Comparison of ENCODE assay signal across 8 cellular contexts in the genomic region with DNA sequence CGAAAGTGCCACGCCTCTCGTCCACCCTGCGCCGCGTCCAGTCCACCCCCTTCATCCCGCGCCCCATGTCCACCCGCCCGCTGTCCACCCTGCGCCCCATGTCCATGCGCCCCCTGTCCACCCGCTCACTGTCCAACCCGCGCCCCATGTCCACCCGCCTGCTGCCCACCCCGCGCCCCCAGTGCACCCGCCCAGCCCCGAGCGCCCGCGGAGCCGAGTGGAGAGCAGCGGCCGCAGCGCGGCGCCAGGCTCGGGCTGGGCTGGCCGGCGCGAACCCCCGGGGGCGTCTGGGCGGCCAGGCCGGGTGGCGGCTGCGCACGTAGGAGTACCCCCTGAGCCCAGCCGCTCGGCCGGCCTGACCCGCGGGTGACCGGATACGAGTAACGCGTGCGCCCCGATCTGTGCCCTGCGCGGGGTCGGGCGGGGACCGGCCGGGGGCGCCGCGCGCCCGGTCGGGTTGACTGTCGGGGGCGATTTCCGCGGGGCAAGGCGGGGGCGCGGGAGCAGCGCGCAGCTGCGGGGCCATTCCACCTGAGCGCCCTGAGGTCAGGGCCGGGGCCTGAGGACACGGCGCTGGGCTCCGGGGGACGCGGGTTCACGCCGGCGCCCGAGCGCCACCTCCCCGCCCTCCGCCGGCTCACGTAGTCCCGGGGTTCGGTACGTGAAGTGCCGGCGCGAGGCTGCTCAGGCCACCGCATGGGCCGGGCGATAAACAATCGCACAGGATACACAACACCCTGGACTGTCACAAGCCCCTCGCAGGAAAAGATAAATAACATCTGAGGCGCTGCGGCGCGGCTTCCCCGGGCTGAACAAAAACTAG. TPM values are rescaled to one million over a fixed set of nuclear protein-coding genes. Genes with fewer than 3 reads are reported as not detected.
A peak's percentile ranks its signal among the peaks of the same experiment; 100 is the strongest.
DNase-seq lines count a peak whose midpoint lies in the region; ATAC-seq and TF ChIP-seq lines count a peak whose summit lies in the region.

No MANE protein-coding gene starts in this region.

- no peak for ATAC-seq in thoracic aorta (ENCODE audit: insufficient number of reproducible peaks, low FRiP score, low read depth)
- ATAC-seq in HG03045 (IDR thresholded peaks at IDR 0.05; ENCODE audit: unreplicated experiment) = no peak
- no peak for ATAC-seq in HG03520 (IDR thresholded peaks at IDR 0.05; ENCODE audit: unreplicated experiment)

- CTCF ChIA-PET in HEK293 (lab: Yijun Ruan, JAX) = no interaction called here
- CTCF ChIA-PET in mammary epithelial cell (lab: Charles Lee; ENCODE audit: low non-redundant PET) = no interaction called here

- H3K36me3 ChIP-seq in HEK293 (ENCODE audit: control insufficient read depth in 2 of 2, insufficient read depth in 1 of 2, low read length in 2 of 2) = no peaks in the 10 kb centered on the region
- no peaks in the 10 kb centered on the region for H3K36me3 ChIP-seq in mammary epithelial cell (ENCODE audit: insufficient read depth, low read length)
- H3K36me3 ChIP-seq in liver (ENCODE audit: control insufficient read depth in 4 of 4, insufficient read depth in 3 of 4, low read depth in 1 of 4, low read length in 3 of 4) = no peaks in the 10 kb centered on the region
- H3K36me3 ChIP-seq in thoracic aorta = no peaks in the 10 kb centered on the region

- H3K4me2 ChIP-seq in mammary epithelial cell (ENCODE audit: insufficient read depth, low read depth, low read length) = peak overlapping the region; percentile 35

- H3K4me1 ChIP-seq in HEK293 (ENCODE audit: control insufficient read depth, insufficient read depth, low read length) (no peaks in the 10 kb centered on the region), mammary epithelial cell (ENCODE audit: insufficient read depth, low read length) (no peaks in the 10 kb centered on the region), liver (ENCODE audit: control insufficient read depth in 4 of 4, insufficient read depth in 4 of 4, low read length in 3 of 4) (peaks cover 6 to 22% (median 15%) of the 10 kb centered on the region in 4 donors), thoracic aorta (ENCODE audit: control insufficient read depth in 1 of 2, low read depth in 2 of 2) (peaks cover 7 to 25% of the 10 kb centered on the region in 2 donors)

- DNase-seq in AG08395 (ENCODE audit: low spot score) = peak; percentile 17
- DNase-seq in mammary epithelial cell = no peak
- DNase-seq in thoracic aorta (ENCODE audit: low spot score) = no peak
- DNase-seq in NCI-H1694 treated with DMSO at 0.1 percent for 48 hours (lab: John Stamatoyannopoulos, UW) = no peak

- dilution Hi-C loops in mammary epithelial cell (cut with HindIII; ENCODE audit: low sequenced_read_pairs) = loop anchor here (5.0 kb wide), 1 partner anchor 80 kb away; no protein-coding TSS in a partner anchor

- intact Hi-C loops in mammary epithelial cell (cut with micrococcal nuclease) = no loop called here

- no peaks in the 10 kb centered on the region for H4K20me1 ChIP-seq in mammary epithelial cell (ENCODE audit: insufficient read depth, low read length)

- 0% methylated on average over 2 of the region's 105 CpGs for WGBS in mammary epithelial cell (ENCODE audit: low coverage, missing lambda C conversion rate)
- WGBS in liver = 2% methylated on average over 105 of the region's 105 CpGs

- no peaks in the 10 kb centered on the region for H3K79me2 ChIP-seq in mammary epithelial cell (ENCODE audit: insufficient read depth, low read length)

- POLR2A ChIA-PET in HEK293 (lab: Yijun Ruan, JAX) = no interaction called here

- peak overlapping the region; percentile 3 for H2AFZ ChIP-seq in mammary epithelial cell (ENCODE audit: low read depth, low read length)

- peak overlapping the region; percentile 18 for H3K4me3 ChIP-seq in HEK293 (ENCODE audit: low read depth, low read length)
- no peak overlapping the region for H3K4me3 ChIP-seq in mammary epithelial cell (replicated peaks in 1 of 3; ENCODE audit: insufficient read depth in 1 of 3, low read depth in 2 of 3, low read length in 3 of 3)
- H3K4me3 ChIP-seq in liver (ENCODE audit: low read depth in 1 of 3, low read length in 3 of 3) = peak overlapping the region in 2 of 3 donors; percentile 13 to 47
- H3K4me3 ChIP-seq in thoracic aorta = peak overlapping the region; percentile 69

- H3K27ac ChIP-seq in HEK293 (ENCODE audit: extremely low read depth, low read depth, low read length) (no peak overlapping the region), mammary epithelial cell (ENCODE audit: insufficient read depth, low read depth, low read length) (no peak overlapping the region), liver (ENCODE audit: low read depth in 1 of 2, low read length in 2 of 2) (peak overlapping the region in 1 of 2 donors; percentile 44), thoracic aorta (no peak overlapping the region)

- H3K9ac ChIP-seq in mammary epithelial cell (ENCODE audit: insufficient read depth, low read length) = no peak overlapping the region
- no peak overlapping the region for H3K9ac ChIP-seq in liver (ENCODE audit: low read depth in 1 of 2, low read length in 2 of 2)

- TF ChIP-seq RAD21 in liver (IDR thresholded peaks at IDR 0.05) = peak in 1 of 2 donors; percentile 18

- no peaks in the 10 kb centered on the region for H3K9me3 ChIP-seq in HEK293 (ENCODE audit: control insufficient read depth, insufficient read depth, low read depth, low read length)
- no peaks in the 10 kb centered on the region for H3K9me3 ChIP-seq in mammary epithelial cell (replicated peaks; ENCODE audit: insufficient read depth, low read length)
- no peaks in the 10 kb centered on the region for H3K9me3 ChIP-seq in liver (ENCODE audit: control insufficient read depth in 4 of 4, low read length in 3 of 4)
- no peaks in the 10 kb centered on the region for H3K9me3 ChIP-seq in thoracic aorta

- BruUV-seq in mammary epithelial cell (replicated peaks; lab: Mats Ljungman, UMichigan) = no TSS peak

- TF ChIP-seq CTCF in HEK293 (tag by site-specific recombination; IDR thresholded peaks at IDR 0.05) (no peak), mammary epithelial cell (conservative IDR thresholded peaks at IDR 0.05 in 1 of 2, IDR thresholded peaks at IDR 0.05 in 1 of 2; ENCODE audit: extremely low read depth in 1 of 2, insufficient read depth in 1 of 2, low read depth in 1 of 2, low read length in 2 of 2) (no peak), liver (IDR thresholded peaks at IDR 0.05; ENCODE audit: low read depth, low read length, missing input control) (no peak), thoracic aorta (IDR thresholded peaks at IDR 0.05) (no peak)

- in situ Hi-C loops in mammary epithelial cell (cut with MboI; ENCODE audit: low sequenced_read_pairs in 2 of 2) = no loop called here

- peaks cover 36% of the 10 kb centered on the region for H3K27me3 ChIP-seq in mammary epithelial cell (ENCODE audit: insufficient read depth, low read length)
- peaks cover 0 to 22% (median 6%) of the 10 kb centered on the region in 4 donors for H3K27me3 ChIP-seq in liver (ENCODE audit: control insufficient read depth in 4 of 4, insufficient read depth in 4 of 4, low read length in 3 of 4)
- H3K27me3 ChIP-seq in thoracic aorta (replicated peaks; ENCODE audit: insufficient read depth) = no peaks in the 10 kb centered on the region

TF ChIP-seq in HEK293, 187 proteins besides CTCF, POLR2A, EP300 and RAD21 (continues in another document):
- TF ChIP-seq, protein P1, sequence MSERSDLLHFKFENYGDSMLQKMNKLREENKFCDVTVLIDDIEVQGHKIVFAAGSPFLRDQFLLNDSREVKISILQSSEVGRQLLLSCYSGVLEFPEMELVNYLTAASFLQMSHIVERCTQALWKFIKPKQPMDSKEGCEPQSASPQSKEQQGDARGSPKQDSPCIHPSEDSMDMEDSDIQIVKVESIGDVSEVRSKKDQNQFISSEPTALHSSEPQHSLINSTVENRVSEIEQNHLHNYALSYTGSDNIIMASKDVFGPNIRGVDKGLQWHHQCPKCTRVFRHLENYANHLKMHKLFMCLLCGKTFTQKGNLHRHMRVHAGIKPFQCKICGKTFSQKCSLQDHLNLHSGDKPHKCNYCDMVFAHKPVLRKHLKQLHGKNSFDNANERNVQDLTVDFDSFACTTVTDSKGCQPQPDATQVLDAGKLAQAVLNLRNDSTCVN (tag by site-specific recombination; optimal IDR thresholded peaks at IDR 0.05) = peak; percentile 37
- TF ChIP-seq, protein P2, sequence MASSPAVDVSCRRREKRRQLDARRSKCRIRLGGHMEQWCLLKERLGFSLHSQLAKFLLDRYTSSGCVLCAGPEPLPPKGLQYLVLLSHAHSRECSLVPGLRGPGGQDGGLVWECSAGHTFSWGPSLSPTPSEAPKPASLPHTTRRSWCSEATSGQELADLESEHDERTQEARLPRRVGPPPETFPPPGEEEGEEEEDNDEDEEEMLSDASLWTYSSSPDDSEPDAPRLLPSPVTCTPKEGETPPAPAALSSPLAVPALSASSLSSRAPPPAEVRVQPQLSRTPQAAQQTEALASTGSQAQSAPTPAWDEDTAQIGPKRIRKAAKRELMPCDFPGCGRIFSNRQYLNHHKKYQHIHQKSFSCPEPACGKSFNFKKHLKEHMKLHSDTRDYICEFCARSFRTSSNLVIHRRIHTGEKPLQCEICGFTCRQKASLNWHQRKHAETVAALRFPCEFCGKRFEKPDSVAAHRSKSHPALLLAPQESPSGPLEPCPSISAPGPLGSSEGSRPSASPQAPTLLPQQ (tag by site-specific recombination; IDR thresholded peaks at IDR 0.05) = no peak

TF ChIP-seq in liver, 16 proteins besides CTCF, POLR2A, EP300 and RAD21:
- TF ChIP-seq SP1 (IDR thresholded peaks at IDR 0.05) (peak; percentile 13), TAF1 (conservative IDR thresholded peaks at IDR 0.05) (no peak), NR2F2 (IDR thresholded peaks at IDR 0.05) (peak; percentile 51)

RNA-seq across cellular contexts. Expression of gene FLT1, which starts 37.5 kb away (rescaled TPM):
- not detected for total RNA-seq in mammary epithelial cell
- polyA plus RNA-seq in mammary epithelial cell = not detected
- not detected for polyA minus RNA-seq in mammary epithelial cell
- total RNA-seq in liver = 10 to 100 TPM; 11.4 to 19.7 TPM
- 1 to 10 TPM; 4.1 to 7.1 TPM for polyA plus RNA-seq in liver
- total RNA-seq in thoracic aorta = 10 to 100 TPM; 12.3 to 44.6 TPM

Comparison
In these comparisons a context has a peak if more than half of its experiments do, and no peak if none do; other contexts are left out.
1. H3K4me3 ChIP-seq: peak in HEK293 (single experiment), liver (2 of 3) and thoracic aorta (single experiment); none in mammary epithelial cell (0 of 3).
2. RNA of gene FLT1, which starts 37.5 kb away (total RNA-seq): 12.3 to 44.6 TPM in thoracic aorta and 11.4 to 19.7 TPM in liver; not detected in mammary epithelial cell; every median in the first group is over 10 times any median in the second.